In the genomic region with DNA sequence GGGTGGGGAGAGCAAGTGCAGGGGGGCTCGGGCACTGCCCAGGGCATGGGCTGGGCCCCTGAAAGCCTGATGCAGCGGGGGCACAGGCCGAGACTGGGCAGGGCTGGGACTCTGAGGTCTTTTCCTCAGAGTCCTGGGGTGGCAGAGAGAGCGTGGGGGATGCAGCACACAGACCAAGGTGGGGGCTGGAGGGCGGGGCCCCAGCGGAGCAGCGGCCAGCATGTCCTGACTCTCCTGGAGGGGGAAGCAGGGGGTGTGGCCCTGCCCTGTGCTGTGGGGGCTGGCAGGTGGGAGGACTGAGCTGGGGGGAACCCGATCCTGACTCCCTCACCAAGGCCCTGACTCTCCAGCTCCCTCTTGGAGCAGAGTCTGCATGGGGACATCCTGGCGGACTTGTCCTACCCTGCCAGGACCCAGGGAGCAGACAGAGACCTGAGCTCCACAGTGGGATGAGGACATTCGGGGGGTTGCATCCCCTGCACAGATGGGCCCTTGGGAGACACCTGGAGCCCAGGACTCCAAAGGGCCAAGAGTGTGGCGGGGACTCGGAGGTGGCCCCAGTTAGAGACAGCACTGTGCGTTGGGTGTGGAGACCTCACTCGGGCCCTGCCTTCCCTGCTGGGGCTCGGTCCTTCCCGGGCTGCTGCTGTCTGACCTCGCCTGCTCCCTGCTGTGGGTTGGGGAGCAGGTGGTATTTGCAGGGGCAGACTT, we compare ENCODE assay signal across 20 cellular contexts.
DNase-seq lines count a peak whose midpoint lies in the region; ATAC-seq, FAIRE-seq and TF ChIP-seq lines count a peak whose summit lies in the region.
"Had no signal": no experiment of that assay in that cellular context is flagged by ENCODE, and none has a peak within 500 bp of the region (broad histone marks: within the 10 kb centered on the region; RNA-seq: fewer than 3 reads in every experiment).

No MANE protein-coding gene starts in this region.

- 79 to 84% (median 81%) methylated on average over 12 to 17 of the region's 17 CpGs for WGBS in small intestine, 3 donors

- H3K4me2 ChIP-seq in osteoblast (ENCODE audit: insufficient read depth, low read length) = no peak overlapping the region

- no peaks in the 10 kb centered on the region for H3K4me1 ChIP-seq in RWPE2 (ENCODE audit: insufficient read depth, poor library complexity, severe bottlenecking)
- H3K4me1 ChIP-seq in osteoblast (ENCODE audit: insufficient read depth, low read length) = no peaks in the 10 kb centered on the region
- no peaks in the 10 kb centered on the region for H3K4me1 ChIP-seq in small intestine (ENCODE audit: control insufficient read depth in 2 of 2, insufficient read depth in 1 of 2, low read depth in 1 of 2, low read length in 1 of 2)
- H3K4me1 ChIP-seq: SJCRH30, tibial nerve had no signal

- H3K27ac ChIP-seq in RWPE2 (ENCODE audit: poor library complexity, severe bottlenecking) (no peak overlapping the region), osteoblast (ENCODE audit: low read depth, low read length) (no peak overlapping the region), small intestine (ENCODE audit: low read depth in 1 of 2, low read length in 1 of 2) (no peak overlapping the region)
- H3K27ac ChIP-seq: SJCRH30, tibial nerve had no signal

- ATAC-seq in RWPE2 (ENCODE audit: low read depth) (no peak), GM18909 (IDR thresholded peaks at IDR 0.05; ENCODE audit: poor library complexity, unreplicated experiment) (no peak)
- ATAC-seq: HepG2, right cardiac atrium had no signal

- H3K9me3 ChIP-seq in RWPE2 (ENCODE audit: severe bottlenecking) (peaks cover 12% of the 10 kb centered on the region), osteoblast (ENCODE audit: low read depth, low read length) (no peaks in the 10 kb centered on the region), small intestine (ENCODE audit: control insufficient read depth, low read depth) (no peaks in the 10 kb centered on the region)
- H3K9me3 ChIP-seq: SJCRH30 had no signal

- H3K4me3 ChIP-seq in RWPE2 (ENCODE audit: severe bottlenecking) (no peak overlapping the region), osteoblast (ENCODE audit: insufficient read depth, low read length) (no peak overlapping the region), small intestine (ENCODE audit: low read depth in 1 of 2, low read length in 2 of 2) (no peak overlapping the region)
- H3K4me3 ChIP-seq: SJCRH30, tibial nerve had no signal

- FAIRE-seq in small intestine (lab: Jason Lieb, UNC) = no peak
- FAIRE-seq: endothelial cell of umbilical vein, frontal cortex, GM12892, HepG2 had no signal

- H2AFZ ChIP-seq in osteoblast (ENCODE audit: low read length) = no peak overlapping the region

- H3K27ac Mint-ChIP-seq in activated CD4-positive, alpha-beta memory T cell treated with anti-CD3 and anti-CD28 coated beads for 36 hours = no peak overlapping the region
- H3K27ac Mint-ChIP-seq in activated CD4-positive, alpha-beta memory T cell treated with anti-CD3 and anti-CD28 coated beads, Interleukin-2, amount 10 ng/mL, durations not matched to agents 7 days and 5 days = no peak overlapping the region

- H4K20me1 ChIP-seq in osteoblast (ENCODE audit: insufficient read depth, low read length) = no peaks in the 10 kb centered on the region

- H3K27me3 ChIP-seq in RWPE2 (ENCODE audit: insufficient read depth, poor library complexity, severe bottlenecking) (no peaks in the 10 kb centered on the region), osteoblast (ENCODE audit: insufficient read depth, low read length) (no peaks in the 10 kb centered on the region), small intestine (ENCODE audit: control insufficient read depth in 2 of 2, insufficient read depth in 2 of 2, low read length in 2 of 2) (no peaks in the 10 kb centered on the region)
- H3K27me3 ChIP-seq: tibial nerve had no signal

- CTCF ChIA-PET in activated CD4-positive, alpha-beta memory T cell treated with anti-CD3 and anti-CD28 coated beads for 36 hours (lab: Charles Lee) = no interaction called here
- CTCF ChIA-PET in activated CD4-positive, alpha-beta memory T cell treated with anti-CD3 and anti-CD28 coated beads, Interleukin-2, amount 10 ng/mL, durations not matched to agents 7 days and 5 days (lab: Charles Lee) = interaction anchor here (0.5 kb wide), 1 partner anchor 363 kb away, joined by 3 read pairs; no protein-coding TSS in a partner anchor

- intact Hi-C loops in activated CD4-positive, alpha-beta memory T cell treated with anti-CD3 and anti-CD28 coated beads for 36 hours (cut with micrococcal nuclease) = no loop called here

- no peaks in the 10 kb centered on the region for H3K36me3 Mint-ChIP-seq in activated CD4-positive, alpha-beta memory T cell treated with anti-CD3 and anti-CD28 coated beads for 36 hours
- peaks cover 17% of the 10 kb centered on the region for H3K36me3 Mint-ChIP-seq in activated CD4-positive, alpha-beta memory T cell treated with anti-CD3 and anti-CD28 coated beads, Interleukin-2, amount 10 ng/mL, durations not matched to agents 7 days and 5 days (ENCODE audit: low read depth)

- no peaks in the 10 kb centered on the region for H3K9me3 Mint-ChIP-seq in activated CD4-positive, alpha-beta memory T cell treated with anti-CD3 and anti-CD28 coated beads for 36 hours
- no peaks in the 10 kb centered on the region for H3K9me3 Mint-ChIP-seq in activated CD4-positive, alpha-beta memory T cell treated with anti-CD3 and anti-CD28 coated beads, Interleukin-2, amount 10 ng/mL, durations not matched to agents 7 days and 5 days

- H3K27me3 Mint-ChIP-seq in activated CD4-positive, alpha-beta memory T cell treated with anti-CD3 and anti-CD28 coated beads for 36 hours = no peaks in the 10 kb centered on the region
- no peaks in the 10 kb centered on the region for H3K27me3 Mint-ChIP-seq in activated CD4-positive, alpha-beta memory T cell treated with anti-CD3 and anti-CD28 coated beads, Interleukin-2, amount 10 ng/mL, durations not matched to agents 7 days and 5 days

- peak; percentile 6 for DNase-seq in activated CD4-positive, alpha-beta memory T cell treated with anti-CD3 and anti-CD28 coated beads for 36 hours
- DNase-seq in activated CD4-positive, alpha-beta memory T cell treated with anti-CD3 and anti-CD28 coated beads, Interleukin-2, amount 10 ng/mL, durations not matched to agents 7 days and 5 days = no peak
- DNase-seq in GM10266 (ENCODE audit: extremely low spot score) (peak; percentile 10), RWPE2 (ENCODE audit: low spot score) (peak; percentile 59), osteoblast (ENCODE audit: insufficient read length, low spot score, missing footprints) (peak; percentile 58), small intestine (no peak), superior temporal gyrus (ENCODE audit: extremely low spot score) (no peak)
- DNase-seq: activated CD4-positive, alpha-beta T cell treated with anti-CD3 and anti-CD28 coated beads for 4 hours; amniotic stem cell; mesendoderm; MM.1S; NCI-H2107 had no signal

- TF ChIP-seq CTCF in GM10266 (IDR thresholded peaks at IDR 0.05; ENCODE audit: control insufficient read depth, insufficient read depth, low read depth, missing control alignments) (no peak), RWPE2 (IDR thresholded peaks at IDR 0.05; ENCODE audit: poor library complexity, severe bottlenecking) (no peak), osteoblast (IDR thresholded peaks at IDR 0.05; ENCODE audit: extremely low read depth, low read depth, low read length) (no peak)

- POLR2A ChIA-PET in activated CD4-positive, alpha-beta memory T cell treated with anti-CD3 and anti-CD28 coated beads for 36 hours (lab: Charles Lee) = no interaction called here
- POLR2A ChIA-PET in activated CD4-positive, alpha-beta memory T cell treated with anti-CD3 and anti-CD28 coated beads, Interleukin-2, amount 10 ng/mL, durations not matched to agents 7 days and 5 days (lab: Charles Lee) = interaction anchor here (1.1 kb wide), 1 partner anchor 9 kb away, joined by 5 read pairs; no protein-coding TSS in a partner anchor

- no peaks in the 10 kb centered on the region for H3K36me3 ChIP-seq in RWPE2 (ENCODE audit: low read depth)
- H3K36me3 ChIP-seq in osteoblast (ENCODE audit: insufficient read depth, low read length) = no peaks in the 10 kb centered on the region
- H3K36me3 ChIP-seq in small intestine (ENCODE audit: control insufficient read depth in 2 of 2, insufficient read depth in 2 of 2, low read length in 2 of 2) = no peaks in the 10 kb centered on the region
- H3K36me3 ChIP-seq: SJCRH30, tibial nerve had no signal

- H3K79me2 ChIP-seq in osteoblast (ENCODE audit: insufficient read depth, low read length) = no peaks in the 10 kb centered on the region

- H3K4me1 Mint-ChIP-seq in activated CD4-positive, alpha-beta memory T cell treated with anti-CD3 and anti-CD28 coated beads for 36 hours (ENCODE audit: low read depth) = peaks cover 19% of the 10 kb centered on the region
- peaks cover 24% of the 10 kb centered on the region for H3K4me1 Mint-ChIP-seq in activated CD4-positive, alpha-beta memory T cell treated with anti-CD3 and anti-CD28 coated beads, Interleukin-2, amount 10 ng/mL, durations not matched to agents 7 days and 5 days

- no peak overlapping the region for H3K4me3 Mint-ChIP-seq in activated CD4-positive, alpha-beta memory T cell treated with anti-CD3 and anti-CD28 coated beads for 36 hours
- H3K4me3 Mint-ChIP-seq in activated CD4-positive, alpha-beta memory T cell treated with anti-CD3 and anti-CD28 coated beads, Interleukin-2, amount 10 ng/mL, durations not matched to agents 7 days and 5 days = no peak overlapping the region

Comparison
In these comparisons a context has a peak if more than half of its experiments do, and no peak if none do; other contexts are left out.
1. DNase-seq: peak in activated CD4-positive, alpha-beta memory T cell treated with anti-CD3 and anti-CD28 coated beads for 36 hours (single experiment), GM10266 (single experiment), RWPE2 (single experiment) and osteoblast (single experiment); none in activated CD4-positive, alpha-beta memory T cell treated with anti-CD3 and anti-CD28 coated beads, Interleukin-2, amount 10 ng/mL, durations not matched to agents 7 days and 5 days (single experiment), small intestine (single experiment) and superior temporal gyrus (single experiment).